In genomic region chr12:49388682-49389081, GRCh38 we compare ENCODE assay signal across 15 cellular contexts. TPM values are rescaled to one million over a fixed set of nuclear protein-coding genes. Genes with fewer than 3 reads are reported as not detected.
"Had no signal": no experiment of that assay in that cellular context is flagged by ENCODE, and none has a peak within 500 bp of the region (broad histone marks: within the 10 kb centered on the region; RNA-seq: fewer than 3 reads in every experiment).

No MANE protein-coding gene starts in this region.

- DNase-seq: midbrain, nucleus accumbens had no signal

- ATAC-seq: right cardiac atrium had no signal

- H3K27ac ChIP-seq: ascending aorta, esophagus muscularis mucosa, lower lobe of right lung, suprapubic skin, upper lobe of left lung had no signal

- H3K36me3 Mint-ChIP-seq: activated naive CD4-positive, alpha-beta T cell treated with anti-CD3 and anti-CD28 coated beads, Interleukin-2, amount 50 U/mL, for 24 hours had no signal

- H3K36me3 ChIP-seq: ascending aorta, esophagus muscularis mucosa, lower lobe of right lung, suprapubic skin, upper lobe of left lung had no signal

- H3K9me3 ChIP-seq: ascending aorta, esophagus muscularis mucosa, lower lobe of right lung, suprapubic skin, upper lobe of left lung had no signal

- H3K9me3 Mint-ChIP-seq: activated naive CD4-positive, alpha-beta T cell treated with anti-CD3 and anti-CD28 coated beads, Interleukin-2, amount 50 U/mL, for 24 hours; activated T-helper 2 cell treated with anti-CD3 and anti-CD28 coated beads, Interferon-gamma antibody, Interleukin-2, Interleukin-4, amounts not matched to agents 10 μg/mL and 5 μg/mL and 100 μg/mL, durations not matched to agents 14 hours and 24 hours and 36 hours had no signal

- H3K4me1 Mint-ChIP-seq: activated naive CD4-positive, alpha-beta T cell treated with anti-CD3 and anti-CD28 coated beads, Interleukin-2, amount 50 U/mL, for 24 hours had no signal

- H3K4me2 ChIP-seq: smooth muscle cell had no signal

- H3K27ac Mint-ChIP-seq: activated naive CD4-positive, alpha-beta T cell treated with anti-CD3 and anti-CD28 coated beads, Interleukin-2, amount 50 U/mL, for 24 hours; activated T-helper 2 cell treated with anti-CD3 and anti-CD28 coated beads, Interferon-gamma antibody, Interleukin-2, Interleukin-4, amounts not matched to agents 10 μg/mL and 5 μg/mL and 100 μg/mL, durations not matched to agents 14 hours and 24 hours and 36 hours had no signal

- H3K4me3 ChIP-seq: ascending aorta, esophagus muscularis mucosa, lower lobe of right lung, smooth muscle cell, suprapubic skin, upper lobe of left lung had no signal

- H3K27me3 ChIP-seq: ascending aorta, esophagus muscularis mucosa, suprapubic skin, upper lobe of left lung had no signal

- H3K27me3 Mint-ChIP-seq: activated naive CD4-positive, alpha-beta T cell treated with anti-CD3 and anti-CD28 coated beads, Interleukin-2, amount 50 U/mL, for 24 hours; progenitor cell of endocrine pancreas had no signal

- H3K4me1 ChIP-seq: ascending aorta, esophagus muscularis mucosa, lower lobe of right lung, suprapubic skin, upper lobe of left lung had no signal

RNA-seq across cellular contexts. Expression of gene DNAJC22, which starts 42.0 kb away (rescaled TPM):
- total RNA-seq: ascending aorta; T-helper 1 cell treated with Interleukin-12 subunit alpha and Interleukin-12 subunit beta and Interleukin-4 antibody, amounts not matched to agents 30 ng/mL and 1 ng/mL, for 36 hours had no signal

RNA-seq across cellular contexts. Expression of gene C1QL4, which starts 51.7 kb away (rescaled TPM):
- total RNA-seq: activated T-helper 2 cell treated with anti-CD3 and anti-CD28 coated beads, Interferon-gamma antibody, Interleukin-2, Interleukin-4, amounts not matched to agents 10 μg/mL and 5 μg/mL and 100 μg/mL, durations not matched to agents 14 hours and 24 hours and 36 hours; ascending aorta; bronchial epithelial cell; esophagus muscularis mucosa; fibroblast of villous mesenchyme; lower lobe of right lung; right cardiac atrium; smooth muscle cell; T-helper 1 cell treated with Interleukin-12 subunit alpha and Interleukin-12 subunit beta and Interleukin-4 antibody, amounts not matched to agents 30 ng/mL and 1 ng/mL, for 36 hours; upper lobe of left lung had no signal
- polyA plus RNA-seq: right cardiac atrium had no signal
